ENCODE assay signal across 1 cellular context in genomic region chr6:155273438-155273837, GRCh38.
TF ChIP-seq lines count a peak whose summit lies in the region.

No MANE protein-coding gene starts in this region.

TF ChIP-seq in HCT116, 20 proteins besides CTCF, POLR2A, EP300 and RAD21 (continued from another document):
- TF ChIP-seq REST (IDR thresholded peaks at IDR 0.05; ENCODE audit: low read depth), result no peak
